Comparison of ENCODE assay signal across 15 cellular contexts in genomic region chr16:11129378-11129781, GRCh38.
DNase-seq lines count a peak whose midpoint lies in the region; ATAC-seq and TF ChIP-seq lines count a peak whose summit lies in the region.
"Had no signal": no experiment of that assay in that cellular context is flagged by ENCODE, and none has a peak within 500 bp of the region (broad histone marks: within the 10 kb centered on the region; RNA-seq: fewer than 3 reads in every experiment).

No MANE protein-coding gene starts in this region.

- H3K4me3 Mint-ChIP-seq in activated T-helper 2 cell treated with anti-CD3 and anti-CD28 coated beads, Interferon-gamma antibody, Interleukin-2, Interleukin-4, amounts not matched to agents 10 μg/mL and 5 μg/mL and 100 μg/mL, durations not matched to agents 14 hours and 24 hours and 36 hours (ENCODE audit: low read depth) = peak overlapping the region; percentile 4
- H3K4me3 Mint-ChIP-seq: CD4-positive, CD25-positive, alpha-beta regulatory T cell; WTC11 had no signal

- ATAC-seq in lower lobe of right lung (no peak), HG03442 (IDR thresholded peaks at IDR 0.05; ENCODE audit: unreplicated experiment) (no peak)
- ATAC-seq: HepG2, WTC11 had no signal

- TF ChIP-seq CTCF in lower lobe of right lung (IDR thresholded peaks at IDR 0.05) = no peak

- H3K27me3 ChIP-seq in ACC112 (ENCODE audit: insufficient read depth, low read length) = no peaks in the 10 kb centered on the region
- H3K27me3 ChIP-seq in lower lobe of right lung (ENCODE audit: low read depth) = no peaks in the 10 kb centered on the region
- H3K27me3 ChIP-seq: heart left ventricle had no signal

- no peak overlapping the region for H2AFZ ChIP-seq in ACC112 (ENCODE audit: low read length, unreplicated experiment)

- DNase-seq in GM04504 (ENCODE audit: low read depth) = peak; percentile 59
- no peak for DNase-seq in activated T-helper 2 cell treated with anti-CD3 and anti-CD28 coated beads, Interferon-gamma antibody, Interleukin-2, Interleukin-4, amounts not matched to agents 10 μg/mL and 5 μg/mL and 100 μg/mL, durations not matched to agents 14 hours and 24 hours and 36 hours (ENCODE audit: low spot score)
- no peak for DNase-seq in lower lobe of right lung
- no peak for DNase-seq in NCI-H2196 treated with DMSO at 0.1 percent for 48 hours (lab: John Stamatoyannopoulos, UW; ENCODE audit: unreplicated experiment)
- DNase-seq in NCI-H446 (lab: John Stamatoyannopoulos, UW) = no peak
- no peak for DNase-seq in T-helper 9 cell
- DNase-seq: dermis blood vessel endothelial cell; heart left ventricle; stimulated activated CD4-positive, alpha-beta T cell treated with anti-CD3 and anti-CD28 coated beads, Interleukin-4, amount 100 ng/mL, for 24 hours had no signal

- no peaks in the 10 kb centered on the region for H3K27me3 Mint-ChIP-seq in activated T-helper 2 cell treated with anti-CD3 and anti-CD28 coated beads, Interferon-gamma antibody, Interleukin-2, Interleukin-4, amounts not matched to agents 10 μg/mL and 5 μg/mL and 100 μg/mL, durations not matched to agents 14 hours and 24 hours and 36 hours (ENCODE audit: low read depth)
- H3K27me3 Mint-ChIP-seq: CD4-positive, CD25-positive, alpha-beta regulatory T cell had no signal

- peak overlapping the region; percentile 92 for H3K27ac Mint-ChIP-seq in activated T-helper 2 cell treated with anti-CD3 and anti-CD28 coated beads, Interferon-gamma antibody, Interleukin-2, Interleukin-4, amounts not matched to agents 10 μg/mL and 5 μg/mL and 100 μg/mL, durations not matched to agents 14 hours and 24 hours and 36 hours
- H3K27ac Mint-ChIP-seq: WTC11 had no signal

- H3K9me3 Mint-ChIP-seq in activated T-helper 2 cell treated with anti-CD3 and anti-CD28 coated beads, Interferon-gamma antibody, Interleukin-2, Interleukin-4, amounts not matched to agents 10 μg/mL and 5 μg/mL and 100 μg/mL, durations not matched to agents 14 hours and 24 hours and 36 hours = no peaks in the 10 kb centered on the region
- H3K9me3 Mint-ChIP-seq: CD4-positive, CD25-positive, alpha-beta regulatory T cell; WTC11 had no signal

- no peak overlapping the region for H3K4me3 ChIP-seq in ACC112 (ENCODE audit: low read depth, low read length)
- H3K4me3 ChIP-seq in lower lobe of right lung = no peak overlapping the region
- H3K4me3 ChIP-seq: heart left ventricle, lung had no signal

- H3K36me3 ChIP-seq in ACC112 (ENCODE audit: insufficient read depth, low read length) (no peaks in the 10 kb centered on the region; the same call in 1 of the 2 replicates), lower lobe of right lung (peaks cover 29% of the 10 kb centered on the region)

- H3K79me2 ChIP-seq in ACC112 (ENCODE audit: control insufficient read depth, insufficient read depth, low read length, unreplicated experiment) = no peaks in the 10 kb centered on the region

- H3K36me3 Mint-ChIP-seq in activated T-helper 2 cell treated with anti-CD3 and anti-CD28 coated beads, Interferon-gamma antibody, Interleukin-2, Interleukin-4, amounts not matched to agents 10 μg/mL and 5 μg/mL and 100 μg/mL, durations not matched to agents 14 hours and 24 hours and 36 hours (ENCODE audit: low read depth) = peaks cover 40% of the 10 kb centered on the region

- H3K4me1 Mint-ChIP-seq in activated T-helper 2 cell treated with anti-CD3 and anti-CD28 coated beads, Interferon-gamma antibody, Interleukin-2, Interleukin-4, amounts not matched to agents 10 μg/mL and 5 μg/mL and 100 μg/mL, durations not matched to agents 14 hours and 24 hours and 36 hours (ENCODE audit: low read depth) = peaks cover 71% of the 10 kb centered on the region

- intact Hi-C loops in activated T-helper 2 cell treated with anti-CD3 and anti-CD28 coated beads, Interferon-gamma antibody, Interleukin-2, Interleukin-4, amounts not matched to agents 10 μg/mL and 5 μg/mL and 100 μg/mL, durations not matched to agents 14 hours and 24 hours and 36 hours (cut with micrococcal nuclease) = loop anchor here (2.0 kb wide), 1 partner anchor 15 kb away; no protein-coding TSS in a partner anchor
- intact Hi-C loops in lower lobe of right lung (cut with DNase I) = no loop called here

- H3K27ac ChIP-seq in ACC112 (ENCODE audit: low read depth, low read length) = 0 out of 2 replicates have a peak overlapping the region, but pooled peaks have one; percentile 10
- peak overlapping the region; percentile 60 for H3K27ac ChIP-seq in lower lobe of right lung

- no peaks in the 10 kb centered on the region for H3K9me3 ChIP-seq in lower lobe of right lung
- H3K9me3 ChIP-seq: heart left ventricle had no signal

- H3K4me1 ChIP-seq in ACC112 (ENCODE audit: control insufficient read depth, insufficient read depth, low read length, unreplicated experiment) = peaks cover 36% of the 10 kb centered on the region
- H3K4me1 ChIP-seq in lower lobe of right lung = peaks cover 49% of the 10 kb centered on the region
